ENCODE assay signal across 18 cellular contexts in genomic region chr10:30536578-30536977, GRCh38.
DNase-seq lines count a peak whose midpoint lies in the region; ATAC-seq and TF ChIP-seq lines count a peak whose summit lies in the region.
"Had no signal": no experiment of that assay in that cellular context is flagged by ENCODE, and none has a peak within 500 bp of the region (broad histone marks: within the 10 kb centered on the region; RNA-seq: fewer than 3 reads in every experiment).

No MANE protein-coding gene starts in this region.

- H3K9me3 ChIP-seq in SK-N-SH (no peaks in the 10 kb centered on the region), HEK293 (ENCODE audit: control insufficient read depth, insufficient read depth, low read depth, low read length) (no peaks in the 10 kb centered on the region), T-helper 17 cell (ENCODE audit: control insufficient read depth, low read length, poor library complexity, severe bottlenecking) (no peaks in the 10 kb centered on the region), sigmoid colon (no peaks in the 10 kb centered on the region)

- H3K36me3 Mint-ChIP-seq in T-helper 17 cell (ENCODE audit: low read depth) = no peaks in the 10 kb centered on the region
- no peaks in the 10 kb centered on the region for H3K36me3 Mint-ChIP-seq in activated naive CD4-positive, alpha-beta T cell treated with anti-CD3 and anti-CD28 coated beads for 36 hours (ENCODE audit: low read depth)

- ATAC-seq in SK-N-SH treated with all-trans-retinoic acid at 6 μM for 48 hours = no peak
- no peak for ATAC-seq in T-helper 17 cell
- ATAC-seq: left ventricle myocardium superior had no signal

- POLR2A ChIA-PET in SK-N-SH (lab: Yijun Ruan, JAX) = no interaction called here
- POLR2A ChIA-PET in HEK293 (lab: Yijun Ruan, JAX) = no interaction called here

- no peaks in the 10 kb centered on the region for H3F3A ChIP-seq in SK-N-SH (replicated peaks; ENCODE audit: insufficient read depth)

- intact Hi-C loops in sigmoid colon (cut with DNase I) = loop anchor here (10.0 kb wide), 1 partner anchor 542 kb away; no protein-coding TSS in a partner anchor
- intact Hi-C loops in activated naive CD4-positive, alpha-beta T cell treated with anti-CD3 and anti-CD28 coated beads for 36 hours (cut with micrococcal nuclease) = no loop called here

- no peaks in the 10 kb centered on the region for H3K9me3 Mint-ChIP-seq in activated naive CD4-positive, alpha-beta T cell treated with anti-CD3 and anti-CD28 coated beads for 36 hours
- H3K9me3 Mint-ChIP-seq: immature natural killer cell had no signal

- no peak for TF ChIP-seq RAD21 in SK-N-SH (IDR thresholded peaks at IDR 0.05; ENCODE audit: low read length)

- H4K20me1 ChIP-seq in SK-N-SH (ENCODE audit: insufficient read depth) = no peaks in the 10 kb centered on the region

- H3K4me3 Mint-ChIP-seq in T-helper 17 cell = no peak overlapping the region
- H3K4me3 Mint-ChIP-seq in activated naive CD4-positive, alpha-beta T cell treated with anti-CD3 and anti-CD28 coated beads for 36 hours = no peak overlapping the region
- H3K4me3 Mint-ChIP-seq: immature natural killer cell had no signal

- TF ChIP-seq EP300 in SK-N-SH (IDR thresholded peaks at IDR 0.05; ENCODE audit: borderline replicate concordance in 1 of 2, low read depth in 1 of 2, low read length in 1 of 2) = no peak
- no peak for TF ChIP-seq EP300 in sigmoid colon (IDR thresholded peaks at IDR 0.05)

- 57% methylated on average over 4 of the region's 4 CpGs for whole genome bisulfite sequencing in SK-N-SH (ENCODE audit: low lambda C conversion rate)
- 18 to 44% methylated on average over 4 of the region's 4 CpGs for WGBS in sigmoid colon, 2 donors

- H3K27me3 ChIP-seq in SK-N-SH (ENCODE audit: insufficient read depth) (no peaks in the 10 kb centered on the region), sigmoid colon (no peaks in the 10 kb centered on the region)
- H3K27me3 ChIP-seq: cardiac muscle cell had no signal

- no peak for DNase-seq in SK-N-SH
- no peak for DNase-seq in T-helper 17 cell
- DNase-seq in sigmoid colon = peak; percentile 4
- DNase-seq in NCI-H1694 treated with DMSO at 0.1 percent for 48 hours (lab: John Stamatoyannopoulos, UW) = no peak
- DNase-seq in activated naive CD4-positive, alpha-beta T cell treated with anti-CD3 and anti-CD28 coated beads for 36 hours = no peak
- DNase-seq in NCI-H2081 treated with DMSO at 0.1 percent for 48 hours (lab: John Stamatoyannopoulos, UW) = no peak
- DNase-seq: activated CD4-positive, alpha-beta T cell treated with anti-CD3 and anti-CD28 coated beads, Interleukin-2, amount 50 U/mL, for 4 hours; amygdala; dermis blood vessel endothelial cell; immature natural killer cell; KG1; left ventricle myocardium superior; NCI-H2029 treated with DMSO at 0.1 percent for 48 hours; NCI-H526; PC-9 had no signal

- peaks cover 4% of the 10 kb centered on the region for H3K4me1 Mint-ChIP-seq in T-helper 17 cell
- H3K4me1 Mint-ChIP-seq in activated naive CD4-positive, alpha-beta T cell treated with anti-CD3 and anti-CD28 coated beads for 36 hours (ENCODE audit: low read depth) = peaks cover 6% of the 10 kb centered on the region

- no peaks in the 10 kb centered on the region for H3K79me2 ChIP-seq in SK-N-SH (ENCODE audit: insufficient read depth)

- no peak overlapping the region for H3K4me2 ChIP-seq in SK-N-SH
- H3K4me2 ChIP-seq: PC-9 had no signal

- H3K4me1 ChIP-seq in SK-N-SH (ENCODE audit: control insufficient read depth in 1 of 2, insufficient read depth in 2 of 2, low read depth in 1 of 2, low read length in 1 of 2) = no peaks in the 10 kb centered on the region; a peak in 1 of 4 replicates
- H3K4me1 ChIP-seq in HEK293 (ENCODE audit: control insufficient read depth, insufficient read depth, low read length) = no peaks in the 10 kb centered on the region
- peaks cover 0 to 14% (median 0%) of the 10 kb centered on the region in 4 donors for H3K4me1 ChIP-seq in sigmoid colon

- no peak for TF ChIP-seq CTCF in SK-N-SH (IDR thresholded peaks at IDR 0.05)
- no peak for TF ChIP-seq CTCF in HEK293 (tag by site-specific recombination; IDR thresholded peaks at IDR 0.05)
- TF ChIP-seq CTCF in sigmoid colon (IDR thresholded peaks at IDR 0.05) = no peak

- H3K4me3 ChIP-seq in SK-N-SH (ENCODE audit: low read depth in 2 of 2, low read length in 1 of 2) (no peak overlapping the region), HEK293 (ENCODE audit: low read depth, low read length) (no peak overlapping the region), sigmoid colon (no peak overlapping the region)
- H3K4me3 ChIP-seq: cardiac muscle cell, PC-9 had no signal

- no peaks in the 10 kb centered on the region for H3K27me3 Mint-ChIP-seq in T-helper 17 cell
- no peaks in the 10 kb centered on the region for H3K27me3 Mint-ChIP-seq in activated naive CD4-positive, alpha-beta T cell treated with anti-CD3 and anti-CD28 coated beads for 36 hours (ENCODE audit: low read depth)

- H2AFZ ChIP-seq in SK-N-SH (ENCODE audit: low read depth) = no peak overlapping the region
- H2AFZ ChIP-seq: PC-9 had no signal

- H3K27ac ChIP-seq in SK-N-SH (ENCODE audit: low read depth in 2 of 2, low read length in 1 of 2) (no peak overlapping the region), HEK293 (ENCODE audit: extremely low read depth, low read depth, low read length) (no peak overlapping the region), sigmoid colon (peak overlapping the region in 2 of 4 donors; percentile 49 to 57)
- H3K27ac ChIP-seq: cardiac muscle cell, PC-9 had no signal

- CTCF ChIA-PET in SK-N-SH (lab: Yijun Ruan, JAX) = interaction anchor here (1.0 to 3.7 kb wide), 10 partner anchors 9 to 177 kb away, joined by 3 to 22 read pairs (median 6); no protein-coding TSS in a partner anchor
- CTCF ChIA-PET in HEK293 (lab: Yijun Ruan, JAX) = interaction anchor here (0.7 to 2.7 kb wide), 6 partner anchors 10 to 144 kb away, joined by 3 to 22 read pairs (median 5); no protein-coding TSS in a partner anchor
- CTCF ChIA-PET in activated naive CD4-positive, alpha-beta T cell treated with anti-CD3 and anti-CD28 coated beads for 36 hours (lab: Charles Lee) = interaction anchor here (0.6 to 2.5 kb wide), 11 partner anchors 45 to 177 kb away, joined by 3 to 17 read pairs (median 5); no protein-coding TSS in a partner anchor

- peak overlapping the region; percentile 27 for H3K27ac Mint-ChIP-seq in T-helper 17 cell
- no peak overlapping the region for H3K27ac Mint-ChIP-seq in activated naive CD4-positive, alpha-beta T cell treated with anti-CD3 and anti-CD28 coated beads for 36 hours

- H3K9me2 ChIP-seq in SK-N-SH = no peaks in the 10 kb centered on the region

- H3K36me3 ChIP-seq in SK-N-SH (replicated peaks in 1 of 2; ENCODE audit: control insufficient read depth in 1 of 2, insufficient read depth in 2 of 2, low read length in 1 of 2) (no peaks in the 10 kb centered on the region), HEK293 (ENCODE audit: control insufficient read depth in 2 of 2, insufficient read depth in 1 of 2, low read length in 2 of 2) (no peaks in the 10 kb centered on the region), sigmoid colon (no peaks in the 10 kb centered on the region)
- H3K36me3 ChIP-seq: cardiac muscle cell had no signal

- no peak for TF ChIP-seq POLR2A in sigmoid colon (IDR thresholded peaks at IDR 0.05)

- no peak overlapping the region for H3K9ac ChIP-seq in SK-N-SH

TF ChIP-seq in SK-N-SH treated with all-trans-retinoic acid at 6 μM for 48 hours, 23 proteins besides CTCF, POLR2A, EP300 and RAD21:
- TF ChIP-seq ISL1 (CRISPR knock-in tag; IDR thresholded peaks at IDR 0.05) (0 out of 2 replicates have a peak, but pooled peaks have one; percentile 26), ZNF70 (CRISPR knock-in tag; IDR thresholded peaks at IDR 0.05) (no peak)

TF ChIP-seq in SK-N-SH, 30 proteins besides CTCF, POLR2A, EP300 and RAD21 (continues in another document):
- TF ChIP-seq TAF1 (IDR thresholded peaks at IDR 0.05; ENCODE audit: borderline replicate concordance, low read depth, low read length) (no peak), RFX5 (IDR thresholded peaks at IDR 0.05; ENCODE audit: low read length) (no peak), FOXJ3 (CRISPR knock-in tag; IDR thresholded peaks at IDR 0.05) (no peak), FOSL2 (IDR thresholded peaks at IDR 0.05; ENCODE audit: borderline replicate concordance, low read depth) (no peak), USF2 (IDR thresholded peaks at IDR 0.05; ENCODE audit: borderline replicate concordance, low read depth, low read length) (no peak), CHD2 (IDR thresholded peaks at IDR 0.05; ENCODE audit: low read length, partially characterized antibody) (no peak)

TF ChIP-seq in HEK293, 187 proteins besides CTCF, POLR2A, EP300 and RAD21:
- no peak for TF ChIP-seq ZNF654 (tag by site-specific recombination; IDR thresholded peaks at IDR 0.05; ENCODE audit: low read depth)
- TF ChIP-seq ZNF341 (tag by site-specific recombination; IDR thresholded peaks at IDR 0.05; ENCODE audit: low read depth) = peak; percentile 43
